In genomic region chr21:22791376-22791775, GRCh38 we compare ENCODE assay signal across 15 cellular contexts.
A peak's percentile ranks its signal among the peaks of the same experiment; 100 is the strongest.
DNase-seq lines count a peak whose midpoint lies in the region; ATAC-seq and TF ChIP-seq lines count a peak whose summit lies in the region.
"Had no signal": no experiment of that assay in that cellular context is flagged by ENCODE, and none has a peak within 500 bp of the region (broad histone marks: within the 10 kb centered on the region; RNA-seq: fewer than 3 reads in every experiment).

No MANE protein-coding gene starts in this region.

- WGBS in body of pancreas, 2 donors: 53 to 61% methylated on average over 2 of the region's 2 CpGs

- no peaks in the 10 kb centered on the region for H3K27me3 ChIP-seq in body of pancreas
- H3K27me3 ChIP-seq: BE2C had no signal

- no peak overlapping the region for H3K9ac ChIP-seq in SK-N-MC (ENCODE audit: insufficient read length)
- H3K9ac ChIP-seq: GM23248 had no signal

- H3K36me3 ChIP-seq in SK-N-MC (ENCODE audit: insufficient read depth, low read length): no peaks in the 10 kb centered on the region
- H3K36me3 ChIP-seq in body of pancreas (replicated peaks in 1 of 2; ENCODE audit: insufficient read depth in 1 of 2, low read depth in 2 of 2): no peaks in the 10 kb centered on the region
- no peaks in the 10 kb centered on the region for H3K36me3 ChIP-seq in OCI-LY7 (ENCODE audit: insufficient read depth, low read length)
- H3K36me3 ChIP-seq: BE2C had no signal

- CTCF ChIA-PET in OCI-LY7 (lab: Charles Lee; ENCODE audit: unreplicated experiment): no interaction called here

- no peaks in the 10 kb centered on the region for H3K36me3 Mint-ChIP-seq in activated CD4-positive, alpha-beta T cell treated with anti-CD3 and anti-CD28 coated beads, Interleukin-2, amount 10 ng/mL, durations not matched to agents 24 days and 14 days (ENCODE audit: low read depth)
- H3K36me3 Mint-ChIP-seq: CD4-positive, alpha-beta memory T cell; IgD-negative memory B cell had no signal

- H3K79me2 ChIP-seq in OCI-LY7 (ENCODE audit: insufficient read depth, low read depth, low read length): no peaks in the 10 kb centered on the region

- TF ChIP-seq CTCF in body of pancreas (IDR thresholded peaks at IDR 0.05): no peak
- TF ChIP-seq CTCF in OCI-LY7 (conservative IDR thresholded peaks at IDR 0.05; ENCODE audit: low read length): no peak

- no peak for ATAC-seq in body of pancreas
- ATAC-seq: HCT116 had no signal

- TF ChIP-seq POLR2A in body of pancreas (IDR thresholded peaks at IDR 0.05): no peak

- H3K9me3 ChIP-seq in SK-N-MC (ENCODE audit: low read depth, low read length) (peaks cover 4% of the 10 kb centered on the region; the same call in 1 of the 2 replicates), body of pancreas (no peaks in the 10 kb centered on the region), OCI-LY7 (ENCODE audit: low read length) (no peaks in the 10 kb centered on the region)
- H3K9me3 ChIP-seq: BE2C had no signal

- BruUV-seq in OCI-LY7 (replicated peaks; lab: Mats Ljungman, UMichigan): no TSS peak

- DNase-seq in COR-L47 (lab: John Stamatoyannopoulos, UW) (peak; percentile 14), NCI-H1105 treated with DMSO at 0.1 percent for 48 hours (lab: John Stamatoyannopoulos, UW) (peak; percentile 97), NCI-H69 (lab: John Stamatoyannopoulos, UW) (peak; percentile 44), SK-N-MC (ENCODE audit: low read depth, low spot score) (peak; percentile 66), NCI-H2081 treated with DMSO at 0.1 percent for 48 hours (lab: John Stamatoyannopoulos, UW) (no peak), body of pancreas (no peak), OCI-LY7 (ENCODE audit: low spot score) (no peak)
- DNase-seq in activated CD4-positive, alpha-beta T cell treated with anti-CD3 and anti-CD28 coated beads, Interleukin-2, amount 10 ng/mL, durations not matched to agents 24 days and 14 days: no peak
- DNase-seq: GF-D8 had no signal

- H3K4me3 ChIP-seq in SK-N-MC (no peak overlapping the region), body of pancreas (no peak overlapping the region), OCI-LY7 (ENCODE audit: low read depth, low read length, poor library complexity, severe bottlenecking) (no peak overlapping the region)
- H3K4me3 ChIP-seq: GM23248 had no signal

- H3K4me2 ChIP-seq in OCI-LY7 (ENCODE audit: low read length): no peak overlapping the region

- POLR2A ChIA-PET in OCI-LY7 (lab: Charles Lee): interaction anchor here (1.0 kb wide), 1 partner anchor 25 kb away, joined by 3 read pairs; no protein-coding TSS in a partner anchor

- no peaks in the 10 kb centered on the region for H3K4me1 ChIP-seq in body of pancreas
- H3K4me1 ChIP-seq in OCI-LY7 (ENCODE audit: insufficient read depth, low read length, poor library complexity, severe bottlenecking): no peaks in the 10 kb centered on the region
- H3K4me1 ChIP-seq: BE2C had no signal

- H3K9me3 Mint-ChIP-seq in activated CD4-positive, alpha-beta T cell treated with anti-CD3 and anti-CD28 coated beads, Interleukin-2, amount 10 ng/mL, durations not matched to agents 24 days and 14 days: no peaks in the 10 kb centered on the region
- H3K9me3 Mint-ChIP-seq: IgD-negative memory B cell had no signal

- no peaks in the 10 kb centered on the region for H3K9me2 ChIP-seq in OCI-LY7 (ENCODE audit: insufficient read depth, low read length)

- no peak overlapping the region for H2AFZ ChIP-seq in OCI-LY7 (ENCODE audit: low read length)
- H2AFZ ChIP-seq: GM23248 had no signal

- H3K4me3 Mint-ChIP-seq in activated CD4-positive, alpha-beta T cell treated with anti-CD3 and anti-CD28 coated beads, Interleukin-2, amount 10 ng/mL, durations not matched to agents 24 days and 14 days: no peak overlapping the region
- H3K4me3 Mint-ChIP-seq: CD4-positive, alpha-beta memory T cell; IgD-negative memory B cell had no signal

- H3K27ac ChIP-seq in SK-N-MC (peak overlapping the region; percentile 83), body of pancreas (no peak overlapping the region), OCI-LY7 (ENCODE audit: low read depth, low read length, poor library complexity, severe bottlenecking) (no peak overlapping the region)
- H3K27ac ChIP-seq: C4-2B, GM23248 had no signal

- H4K20me1 ChIP-seq in OCI-LY7 (ENCODE audit: insufficient read depth, low read length): no peaks in the 10 kb centered on the region

- H3K27me3 Mint-ChIP-seq in activated CD4-positive, alpha-beta T cell treated with anti-CD3 and anti-CD28 coated beads, Interleukin-2, amount 10 ng/mL, durations not matched to agents 24 days and 14 days: no peaks in the 10 kb centered on the region
- H3K27me3 Mint-ChIP-seq: CD4-positive, alpha-beta memory T cell; IgD-negative memory B cell had no signal

- no peaks in the 10 kb centered on the region for H3K4me1 Mint-ChIP-seq in activated CD4-positive, alpha-beta T cell treated with anti-CD3 and anti-CD28 coated beads, Interleukin-2, amount 10 ng/mL, durations not matched to agents 24 days and 14 days
- H3K4me1 Mint-ChIP-seq: CD4-positive, alpha-beta memory T cell had no signal

- intact Hi-C loops in body of pancreas (cut with DNase I) (loop anchor here (10.0 kb wide), 1 partner anchor 1627 kb away; no protein-coding TSS in a partner anchor), OCI-LY7 (cut with micrococcal nuclease; ENCODE audit: unreplicated experiment) (loop anchor here (5.0 kb wide), 1 partner anchor 1624 kb away; no protein-coding TSS in a partner anchor)
- intact Hi-C loops in activated CD4-positive, alpha-beta T cell treated with anti-CD3 and anti-CD28 coated beads, Interleukin-2, amount 10 ng/mL, durations not matched to agents 24 days and 14 days (cut with micrococcal nuclease): loop anchor here (5.0 kb wide), 1 partner anchor 1794 kb away; the partner anchor contains the start of gene NCAM2

- H3K27ac Mint-ChIP-seq in activated CD4-positive, alpha-beta T cell treated with anti-CD3 and anti-CD28 coated beads, Interleukin-2, amount 10 ng/mL, durations not matched to agents 24 days and 14 days: no peak overlapping the region
- H3K27ac Mint-ChIP-seq: CD4-positive, alpha-beta memory T cell; IgD-negative memory B cell had no signal

Comparison
In these comparisons a context has a peak if more than half of its experiments do, and no peak if none do; other contexts are left out.
1. DNase-seq: peak in COR-L47 (single experiment), NCI-H1105 treated with DMSO at 0.1 percent for 48 hours (single experiment), NCI-H69 (single experiment) and SK-N-MC (single experiment); none in NCI-H2081 treated with DMSO at 0.1 percent for 48 hours (single experiment), body of pancreas (0 of 4), activated CD4-positive, alpha-beta T cell treated with anti-CD3 and anti-CD28 coated beads, Interleukin-2, amount 10 ng/mL, durations not matched to agents 24 days and 14 days (single experiment) and OCI-LY7 (single experiment).